ENCODE assay signal across 8 cellular contexts in genomic region chr11:8682219-8683114, GRCh38. TPM values are rescaled to one million over a fixed set of nuclear protein-coding genes. Genes with fewer than 3 reads are reported as not detected.
A peak's percentile ranks its signal among the peaks of the same experiment; 100 is the strongest.
DNase-seq lines count a peak whose midpoint lies in the region; ATAC-seq, FAIRE-seq and TF ChIP-seq lines count a peak whose summit lies in the region.

Gene RPL27A (plus strand): TSS chr11:8682792. CDS start chr11:8682814, 22 bp downstream.
Gene TRIM66 (minus strand): TSS chr11:8682665. CDS start chr11:8672274, 10,391 bp downstream.

- peaks cover 69% of the 10 kb centered on the region for H3K36me3 Mint-ChIP-seq in Caco-2 (ENCODE audit: insufficient read depth, unreplicated experiment)

- no peaks in the 10 kb centered on the region for H3K9me3 ChIP-seq in Caco-2
- no peaks in the 10 kb centered on the region for H3K9me3 ChIP-seq in effector memory CD4-positive, alpha-beta T cell (ENCODE audit: control insufficient read depth, low read length)

- H4K5ac ChIP-seq in mesendoderm (ENCODE audit: low read length): peak within 1 kb of the TSS; percentile 97

- H3K9me3 Mint-ChIP-seq in Caco-2 (ENCODE audit: unreplicated experiment): peaks cover 13% of the 10 kb centered on the region

- H3K4me2 ChIP-seq in mesendoderm (ENCODE audit: low read length): peak within 1 kb of the TSS; percentile 70

- peak within 1 kb of the TSS; percentile 92 for H3K4me3 Mint-ChIP-seq in Caco-2 (ENCODE audit: unreplicated experiment)

- no peaks in the 10 kb centered on the region for H3K27me3 Mint-ChIP-seq in Caco-2 (ENCODE audit: insufficient read depth, unreplicated experiment)

- H2AK5ac ChIP-seq in mesendoderm (ENCODE audit: low read length): peak within 1 kb of the TSS; percentile 78

- peaks cover 7% of the 10 kb centered on the region for H3K79me1 ChIP-seq in mesendoderm (ENCODE audit: low read length)

- H3K4me3 ChIP-seq in Caco-2 (ENCODE audit: low read depth, low read length) (peak within 1 kb of the TSS; percentile 78), mesendoderm (ENCODE audit: low read length) (peak within 1 kb of the TSS; percentile 97)
- peak within 1 kb of the TSS; percentile 87 for H3K4me3 ChIP-seq in effector memory CD4-positive, alpha-beta T cell (ENCODE audit: insufficient read depth, low read depth, low read length, poor library complexity, severe bottlenecking)

- intact Hi-C loops in Caco-2 (cut with micrococcal nuclease; ENCODE audit: unreplicated experiment): no loop called here

- H3K4ac ChIP-seq in mesendoderm (ENCODE audit: low read depth, low read length): peak within 1 kb of the TSS; percentile 97

- peak within 1 kb of the TSS; percentile 100 for H3K9ac ChIP-seq in mesendoderm (ENCODE audit: low read length)

- FAIRE-seq in HTR-8/SVneo (lab: Jason Lieb, UNC): peak; percentile 70

- peak within 1 kb of the TSS; percentile 93 for H2BK5ac ChIP-seq in mesendoderm (ENCODE audit: low read length)

- H3K56ac ChIP-seq in mesendoderm (ENCODE audit: low read length): peak within 1 kb of the TSS; percentile 100

- H2BK15ac ChIP-seq in mesendoderm (replicated peaks; ENCODE audit: low read depth): no peak within 1 kb of the TSS

- DNase-seq in Caco-2: peak; percentile 98 to 99
- peak; percentile 91 for DNase-seq in HTR-8/SVneo (ENCODE audit: insufficient read length, low spot score)
- peak; percentile 87 for DNase-seq in NOMO-1 treated with DMSO at 0.1 percent for 48 hours (lab: John Stamatoyannopoulos, UW; ENCODE audit: unreplicated experiment)
- peak; percentile 96 to 99 for DNase-seq in activated CD8-positive, alpha-beta memory T cell treated with anti-CD3 and anti-CD28 coated beads for 4 hours (ENCODE audit: low read depth in 2 of 2)
- DNase-seq in effector memory CD4-positive, alpha-beta T cell: peak; percentile 96 to 98 (median 98)
- peak; percentile 98 for DNase-seq in mesendoderm
- DNase-seq in stimulated activated CD8-positive, alpha-beta memory T cell treated with anti-CD3 and anti-CD28 coated beads, Interleukin-12 subunit alpha, Interleukin-12 subunit beta, amount 100 ng/mL, for 4 hours (ENCODE audit: low read depth): peak; percentile 97

- H3K27me3 ChIP-seq in Caco-2 (replicated peaks; ENCODE audit: control insufficient read depth, insufficient read depth, low read length) (no peaks in the 10 kb centered on the region), mesendoderm (ENCODE audit: insufficient read depth, low read length, poor library complexity) (no peaks in the 10 kb centered on the region)
- H3K27me3 ChIP-seq in effector memory CD4-positive, alpha-beta T cell (replicated peaks; ENCODE audit: control insufficient read depth, insufficient read depth, low read length, poor library complexity, severe bottlenecking): no peaks in the 10 kb centered on the region

- H3K79me2 ChIP-seq in mesendoderm (ENCODE audit: control insufficient read depth, insufficient read depth, low read length): peaks cover 27% of the 10 kb centered on the region

- peaks cover 31% of the 10 kb centered on the region for H3K4me1 Mint-ChIP-seq in Caco-2 (ENCODE audit: low read depth, unreplicated experiment)

- peaks cover 7% of the 10 kb centered on the region for H3K36me3 ChIP-seq in Caco-2 (ENCODE audit: control insufficient read depth, insufficient read depth, low read length)
- H3K36me3 ChIP-seq in effector memory CD4-positive, alpha-beta T cell (ENCODE audit: control insufficient read depth, insufficient read depth, low read length): peaks cover 24% of the 10 kb centered on the region
- H3K36me3 ChIP-seq in mesendoderm (ENCODE audit: control insufficient read depth, insufficient read depth, low read length): peaks cover 12% of the 10 kb centered on the region

- peak; percentile 96 for ATAC-seq in GM21381 (IDR thresholded peaks at IDR 0.05; ENCODE audit: unreplicated experiment)

- CTCF ChIA-PET in Caco-2 (lab: Charles Lee): interaction anchor here (0.5 to 1.6 kb wide), 6 partner anchors 9 to 1576 kb away, joined by 3 to 5 read pairs (median 3); no protein-coding TSS in a partner anchor

- TSS peak; percentile 79 for BruUV-seq in Caco-2 (replicated peaks; lab: Mats Ljungman, UMichigan)

- no CpG with 5 or more reads among the region's 73 CpGs for WGBS in mesendoderm (ENCODE audit: extremely low coverage, insufficient coverage, low lambda C conversion rate)

- peak within 1 kb of the TSS; percentile 97 for H3K27ac ChIP-seq in effector memory CD4-positive, alpha-beta T cell (ENCODE audit: insufficient read depth, low read length, poor library complexity, severe bottlenecking)
- peak within 1 kb of the TSS; percentile 96 for H3K27ac ChIP-seq in mesendoderm (ENCODE audit: low read depth, low read length)

- H3K4me1 ChIP-seq in Caco-2: peaks cover 28% of the 10 kb centered on the region
- peaks cover 17% of the 10 kb centered on the region for H3K4me1 ChIP-seq in effector memory CD4-positive, alpha-beta T cell (ENCODE audit: control insufficient read depth, insufficient read depth, low read length, poor library complexity, severe bottlenecking)
- peaks cover 2% of the 10 kb centered on the region for H3K4me1 ChIP-seq in mesendoderm (ENCODE audit: control insufficient read depth, low read depth, low read length)

- peak within 1 kb of the TSS; percentile 95 for H4K8ac ChIP-seq in mesendoderm (ENCODE audit: low read depth, low read length)

- peak within 1 kb of the TSS; percentile 92 for H3K23ac ChIP-seq in mesendoderm (ENCODE audit: low read length)

- POLR2A ChIA-PET in Caco-2 (lab: Charles Lee): interaction anchor here (0.9 to 1.4 kb wide), 6 partner anchors 39 to 282 kb away, joined by 3 to 9 read pairs (median 4); no protein-coding TSS in a partner anchor

- H3K18ac ChIP-seq in mesendoderm (ENCODE audit: low read length): peak within 1 kb of the TSS; percentile 93

- H2BK120ac ChIP-seq in mesendoderm (ENCODE audit: low read depth, low read length): no peak within 1 kb of the TSS

- peak within 1 kb of the TSS; percentile 76 for H3K27ac Mint-ChIP-seq in Caco-2 (ENCODE audit: unreplicated experiment)

- TF ChIP-seq CTCF in Caco-2 (IDR thresholded peaks at IDR 0.05; ENCODE audit: insufficient read depth in 1 of 2, low read depth in 1 of 2, low read length in 1 of 2, severe bottlenecking in 1 of 2, unreplicated experiment in 1 of 2): no peak

RNA-seq across cellular contexts. Expression of gene RPL27A, which starts in this region (rescaled TPM):
- total RNA-seq in Caco-2 (2022): 1,008 and 1,047 TPM in 2 replicates
- polyA plus RNA-seq in mesendoderm (2013, experiment 1 of 2): 2,670 TPM
- 2,699 TPM for polyA plus RNA-seq in mesendoderm (2013, experiment 2 of 2)

RNA-seq across cellular contexts. Expression of gene TRIM66, which starts in this region (rescaled TPM):
- 18.4 and 21.1 TPM in 2 replicates for total RNA-seq in Caco-2 (2022)
- polyA plus RNA-seq in mesendoderm (2013, experiment 1 of 2): 0.79 TPM
- 0.87 TPM for polyA plus RNA-seq in mesendoderm (2013, experiment 2 of 2)

Comparison
In these comparisons a context has a peak if more than half of its experiments do, and no peak if none do; other contexts are left out.
1. Peak in every context shown above with its lines: DNase-seq, ATAC-seq, H3K4me3 ChIP-seq and H3K27ac ChIP-seq.